Comparison of ENCODE assay signal across 8 cellular contexts in genomic region chr19:6021878-6022569, GRCh38. TPM values are rescaled to one million over a fixed set of nuclear protein-coding genes. Genes with fewer than 3 reads are reported as not detected.
DNase-seq lines count a peak whose midpoint lies in the region; ATAC-seq lines count a peak whose summit lies in the region.

No MANE protein-coding gene starts in this region.

- in situ Hi-C loops in ACHN (cut with HindIII; ENCODE audit: low pct_ligation_motif_present, low pct_unique_long_range_greater_than_20kb, low sequenced_read_pairs) (no loop called here), GM23248 (cut with MboI) (no loop called here)

- H3K9ac ChIP-seq in GM23248 = no peak overlapping the region

- H3K9me2 ChIP-seq in GM23248 (ENCODE audit: insufficient read depth) = no peaks in the 10 kb centered on the region

- no peak overlapping the region for H3K4me3 ChIP-seq in GM23248

- 68 to 69% methylated on average over 25 to 29 of the region's 29 CpGs for WGBS in GM23248 (ENCODE audit: low coverage in 1 of 2, low lambda C conversion rate in 2 of 2, missing lambda C conversion rate in 2 of 2), 2 experiments

- H3K27ac ChIP-seq in GM23248 = no peak overlapping the region

- no peaks in the 10 kb centered on the region for H3K79me2 ChIP-seq in GM23248 (ENCODE audit: insufficient read depth)

- H3K36me3 ChIP-seq in GM23248 (ENCODE audit: low read depth) = no peaks in the 10 kb centered on the region

- no peak for ATAC-seq in GM19351 (IDR thresholded peaks at IDR 0.05; ENCODE audit: unreplicated experiment)

- H4K20me1 ChIP-seq in GM23248 (ENCODE audit: insufficient read depth) = no peaks in the 10 kb centered on the region

- peaks cover 6% of the 10 kb centered on the region; the same call in 1 of the 2 replicates for H3F3A ChIP-seq in GM23248 (ENCODE audit: insufficient read depth)

- DNase-seq in ACHN (peak; percentile 56), GM23248 (peak; percentile 76), NCI-H526 (lab: John Stamatoyannopoulos, UW) (peak; percentile 69 to 92), medulla oblongata (ENCODE audit: extremely low spot score) (peak; percentile 90)
- DNase-seq in activated CD4-positive, alpha-beta T cell treated with anti-CD3 and anti-CD28 coated beads, Interleukin-2, amount 50 U/mL, for 48 hours = peak; percentile 80 to 86
- peak; percentile 77 for DNase-seq in effector CD4-positive, alpha-beta T cell
- peak; percentile 42 for DNase-seq in stimulated activated CD8-positive, alpha-beta memory T cell treated with anti-CD3 and anti-CD28 coated beads, Interleukin-12 subunit alpha, Interleukin-12 subunit beta, amount 100 ng/mL, for 4 hours (ENCODE audit: low read depth)

- H2AFZ ChIP-seq in GM23248 = no peak overlapping the region

- H3K4me1 ChIP-seq in GM23248 (ENCODE audit: insufficient read depth) = peaks cover 13% of the 10 kb centered on the region

- H3K27me3 ChIP-seq in GM23248 (replicated peaks; ENCODE audit: insufficient read depth) = no peaks in the 10 kb centered on the region

- no peaks in the 10 kb centered on the region for H3K9me3 ChIP-seq in GM23248 (ENCODE audit: low read depth)

- no peak overlapping the region for H3K4me2 ChIP-seq in GM23248 (ENCODE audit: unreplicated experiment)

RNA-seq across cellular contexts. Expression of gene RANBP3, which starts 44.1 kb away (rescaled TPM):
- 41.8 and 53.5 TPM in 2 replicates for total RNA-seq in GM23248 (2014; rRNA removed; shearing (Covaris generic))
- 50.0 and 51.7 TPM in 2 replicates for polyA plus RNA-seq in GM23248 (2016; fragmentation: Nextera tagmentation; extraction: Ambion mirVana)
